8 cellular contexts compared by ENCODE assay signal in the genomic region with DNA sequence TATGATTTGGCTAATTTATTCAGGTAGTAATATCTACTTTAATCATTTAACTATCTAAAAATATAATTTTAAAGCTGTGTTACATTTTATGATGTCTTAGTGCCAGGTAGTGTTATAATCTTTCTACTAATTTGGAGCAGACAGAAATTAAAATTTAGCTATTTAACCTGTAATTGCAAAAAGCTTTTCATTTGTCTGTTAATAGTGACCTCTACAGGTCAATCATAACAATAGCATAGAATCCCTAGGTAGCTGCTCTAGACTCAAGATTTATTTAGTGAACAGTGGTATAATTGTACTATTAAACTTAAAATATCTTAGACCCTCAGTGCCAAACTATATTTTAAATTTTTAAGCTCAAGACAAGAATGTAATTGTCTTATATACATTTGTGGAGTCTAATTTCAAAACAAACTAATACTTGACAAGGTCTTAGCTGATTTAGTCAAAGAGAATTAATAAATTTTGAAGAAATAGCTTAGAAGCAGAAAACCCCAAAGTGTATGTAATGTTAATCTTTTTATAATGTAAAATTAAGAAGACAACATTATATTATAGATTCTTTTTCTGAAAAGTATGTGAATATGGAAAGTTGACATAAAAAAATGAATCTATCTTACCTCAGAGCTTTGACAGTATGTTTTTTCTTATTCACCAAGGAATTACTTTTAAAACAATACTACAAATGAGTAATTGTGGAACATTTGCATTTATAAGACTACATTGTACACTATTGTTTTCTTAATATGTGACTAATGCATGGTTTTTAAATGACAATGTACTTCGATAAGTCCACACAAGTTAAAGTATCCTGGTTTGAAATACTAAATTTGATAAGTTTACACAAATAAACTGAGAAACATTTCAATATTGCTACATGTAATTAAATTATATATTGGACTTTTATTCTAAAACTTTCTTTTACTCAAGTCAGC.
A peak's percentile ranks its signal among the peaks of the same experiment; 100 is the strongest.
DNase-seq lines count a peak whose midpoint lies in the region; ATAC-seq and TF ChIP-seq lines count a peak whose summit lies in the region.

No MANE protein-coding gene starts in this region.

- DNase-seq in GM04504 (ENCODE audit: low read depth) (peak; percentile 2), HCEC 1CT (peak; percentile 37), NCI-H748 treated with DMSO at 0.1 percent for 48 hours (lab: John Stamatoyannopoulos, UW) (peak; percentile 31), epithelial cell of proximal tubule (ENCODE audit: low read depth) (no peak), thoracic aorta (ENCODE audit: low spot score) (no peak)
- no peak for DNase-seq in stimulated activated CD4-positive, alpha-beta T cell treated with anti-CD3 and anti-CD28 coated beads, Interleukin-12 subunit alpha, Interleukin-12 subunit beta, amount 100 ng/mL, for 4 hours

- H3K9me3 ChIP-seq in thoracic aorta, result no peaks in the 10 kb centered on the region

- no peaks in the 10 kb centered on the region for H3K36me3 ChIP-seq in thoracic aorta

- peak; percentile 52 for TF ChIP-seq CTCF in epithelial cell of proximal tubule (conservative IDR thresholded peaks at IDR 0.05; ENCODE audit: low read depth, low read length)
- peak; percentile 25 for TF ChIP-seq CTCF in thoracic aorta (IDR thresholded peaks at IDR 0.05)

- no peaks in the 10 kb centered on the region for H3K4me1 ChIP-seq in thoracic aorta (ENCODE audit: control insufficient read depth in 1 of 2, low read depth in 2 of 2)

- no peak for ATAC-seq in thoracic aorta (ENCODE audit: insufficient number of reproducible peaks, low FRiP score, low read depth)
- no peak for ATAC-seq in GM19328 (IDR thresholded peaks at IDR 0.05; ENCODE audit: unreplicated experiment)
- no peak for ATAC-seq in HG02973 (IDR thresholded peaks at IDR 0.05; ENCODE audit: unreplicated experiment)

- H3K27ac ChIP-seq in thoracic aorta, result no peak overlapping the region

- H3K27me3 ChIP-seq in thoracic aorta (replicated peaks; ENCODE audit: insufficient read depth), result no peaks in the 10 kb centered on the region

- H3K4me3 ChIP-seq in epithelial cell of proximal tubule (ENCODE audit: low read depth, low read length) (no peak overlapping the region), thoracic aorta (no peak overlapping the region)

Comparison
In these comparisons a context has a peak if more than half of its experiments do, and no peak if none do; other contexts are left out.
1. DNase-seq: peak in GM04504 (single experiment), HCEC 1CT (single experiment) and NCI-H748 treated with DMSO at 0.1 percent for 48 hours (single experiment); none in epithelial cell of proximal tubule (single experiment), thoracic aorta (single experiment) and stimulated activated CD4-positive, alpha-beta T cell treated with anti-CD3 and anti-CD28 coated beads, Interleukin-12 subunit alpha, Interleukin-12 subunit beta, amount 100 ng/mL, for 4 hours (single experiment).